8 cellular contexts compared by ENCODE assay signal in genomic region chr6:36616888-36617521, GRCh38. TPM values are rescaled to one million over a fixed set of nuclear protein-coding genes. Genes with fewer than 3 reads are reported as not detected.
DNase-seq lines count a peak whose midpoint lies in the region; ATAC-seq, FAIRE-seq and TF ChIP-seq lines count a peak whose summit lies in the region.

No MANE protein-coding gene starts in this region.

- peaks cover 7 to 19% (median 11%) of the 10 kb centered on the region in 3 donors for H3K4me1 ChIP-seq in pancreas

- H3K4me3 ChIP-seq in GM12865 (ENCODE audit: low read depth, low read length) (no peak overlapping the region), pancreas (no peak overlapping the region)

- H3K27ac Mint-ChIP-seq in progenitor cell of endocrine pancreas, result no peak overlapping the region
- no peak overlapping the region for H3K27ac Mint-ChIP-seq in activated T-helper 1 cell treated with anti-CD3 and anti-CD28 coated beads, Interleukin-12 subunit alpha, Interleukin-12 subunit beta, Interleukin-2, Interleukin-4 antibody, amounts not matched to agents 30 ng/mL and 10 ng/mL and 1 ng/mL, durations not matched to agents 14 hours and 24 hours and 36 hours

- H3K27ac ChIP-seq in pancreas, result peak overlapping the region in 2 of 4 donors; percentile 42 to 53

- intact Hi-C loops in pancreas (cut with DNase I), result loop anchor here in 1 of 3 donors (5.0 kb wide), 1 partner anchor 105 kb away; no protein-coding TSS in a partner anchor
- intact Hi-C loops in activated T-helper 1 cell treated with anti-CD3 and anti-CD28 coated beads, Interleukin-12 subunit alpha, Interleukin-12 subunit beta, Interleukin-2, Interleukin-4 antibody, amounts not matched to agents 30 ng/mL and 10 ng/mL and 1 ng/mL, durations not matched to agents 14 hours and 24 hours and 36 hours (cut with micrococcal nuclease), result loop anchor here (5.0 kb wide), 1 partner anchor 235 kb away; no protein-coding TSS in a partner anchor

- no peaks in the 10 kb centered on the region for H3K27me3 ChIP-seq in pancreas

- CTCF ChIA-PET in GM10248 (lab: Yijun Ruan, JAX), result interaction anchor here (2.4 to 3.4 kb wide), 9 partner anchors 10 to 147 kb away, joined by 6 to 86 read pairs (median 11); no protein-coding TSS in a partner anchor

- ATAC-seq in pancreas (peak; percentile 85 to 94 (median 92)), GM21390 (IDR thresholded peaks at IDR 0.05; ENCODE audit: unreplicated experiment) (no peak)

- peak; percentile 40 for DNase-seq in GM12865 (ENCODE audit: low read depth)
- peak; percentile 64 to 94 for DNase-seq in NCI-H446 (lab: John Stamatoyannopoulos, UW)
- DNase-seq in dermis blood vessel endothelial cell, result peak; percentile 46
- DNase-seq in pancreas, result peak; percentile 85 to 95 (median 90)
- no peak for DNase-seq in progenitor cell of endocrine pancreas (ENCODE audit: low spot score, unreplicated experiment)
- DNase-seq in activated T-helper 1 cell treated with anti-CD3 and anti-CD28 coated beads, Interleukin-12 subunit alpha, Interleukin-12 subunit beta, Interleukin-2, Interleukin-4 antibody, amounts not matched to agents 30 ng/mL and 10 ng/mL and 1 ng/mL, durations not matched to agents 14 hours and 24 hours and 36 hours (ENCODE audit: low spot score), result no peak
- DNase-seq in GM10248 (ENCODE audit: extremely low spot score), result no peak

- H3K9me3 Mint-ChIP-seq in progenitor cell of endocrine pancreas (ENCODE audit: low read depth), result no peaks in the 10 kb centered on the region
- H3K9me3 Mint-ChIP-seq in activated T-helper 1 cell treated with anti-CD3 and anti-CD28 coated beads, Interleukin-12 subunit alpha, Interleukin-12 subunit beta, Interleukin-2, Interleukin-4 antibody, amounts not matched to agents 30 ng/mL and 10 ng/mL and 1 ng/mL, durations not matched to agents 14 hours and 24 hours and 36 hours, result no peaks in the 10 kb centered on the region

- WGBS in pancreas, 2 donors, result 12 to 15% methylated on average over 5 of the region's 5 CpGs

- TF ChIP-seq CTCF in GM12865 (IDR thresholded peaks at IDR 0.05; ENCODE audit: insufficient read depth, low read depth, low read length, missing control alignments) (no peak), pancreas (IDR thresholded peaks at IDR 0.05) (no peak), progenitor cell of endocrine pancreas (IDR thresholded peaks at IDR 0.05; ENCODE audit: unreplicated experiment) (no peak), GM10248 (IDR thresholded peaks at IDR 0.05; ENCODE audit: control extremely low read depth, extremely low read depth, low read depth, missing control alignments) (no peak)

- H3K36me3 Mint-ChIP-seq in progenitor cell of endocrine pancreas (ENCODE audit: insufficient read depth), result peaks cover 10% of the 10 kb centered on the region
- H3K36me3 Mint-ChIP-seq in activated T-helper 1 cell treated with anti-CD3 and anti-CD28 coated beads, Interleukin-12 subunit alpha, Interleukin-12 subunit beta, Interleukin-2, Interleukin-4 antibody, amounts not matched to agents 30 ng/mL and 10 ng/mL and 1 ng/mL, durations not matched to agents 14 hours and 24 hours and 36 hours (ENCODE audit: low read depth), result peaks cover 10% of the 10 kb centered on the region

- H3K9me3 ChIP-seq in pancreas, result no peaks in the 10 kb centered on the region

- H3K4me1 Mint-ChIP-seq in progenitor cell of endocrine pancreas (ENCODE audit: low read depth), result no peaks in the 10 kb centered on the region
- peaks cover 6% of the 10 kb centered on the region for H3K4me1 Mint-ChIP-seq in activated T-helper 1 cell treated with anti-CD3 and anti-CD28 coated beads, Interleukin-12 subunit alpha, Interleukin-12 subunit beta, Interleukin-2, Interleukin-4 antibody, amounts not matched to agents 30 ng/mL and 10 ng/mL and 1 ng/mL, durations not matched to agents 14 hours and 24 hours and 36 hours (ENCODE audit: low read depth)

- H3K36me3 ChIP-seq in pancreas, result peaks cover 0 to 6% (median 3%) of the 10 kb centered on the region in 3 donors

- H3K27me3 Mint-ChIP-seq in progenitor cell of endocrine pancreas, result no peaks in the 10 kb centered on the region
- H3K27me3 Mint-ChIP-seq in activated T-helper 1 cell treated with anti-CD3 and anti-CD28 coated beads, Interleukin-12 subunit alpha, Interleukin-12 subunit beta, Interleukin-2, Interleukin-4 antibody, amounts not matched to agents 30 ng/mL and 10 ng/mL and 1 ng/mL, durations not matched to agents 14 hours and 24 hours and 36 hours (ENCODE audit: insufficient read depth), result no peaks in the 10 kb centered on the region

- no peak for FAIRE-seq in pancreas (lab: Jason Lieb, UNC)

- POLR2A ChIA-PET in GM10248 (lab: Yijun Ruan, JAX), result no interaction called here

- no peak overlapping the region for H3K4me3 Mint-ChIP-seq in progenitor cell of endocrine pancreas (ENCODE audit: low read depth)
- H3K4me3 Mint-ChIP-seq in activated T-helper 1 cell treated with anti-CD3 and anti-CD28 coated beads, Interleukin-12 subunit alpha, Interleukin-12 subunit beta, Interleukin-2, Interleukin-4 antibody, amounts not matched to agents 30 ng/mL and 10 ng/mL and 1 ng/mL, durations not matched to agents 14 hours and 24 hours and 36 hours, result no peak overlapping the region

RNA-seq across cellular contexts. Expression of gene SRSF3, which starts 22.8 kb away (rescaled TPM):
- total RNA-seq in dermis blood vessel endothelial cell (224 and 544 TPM in 2 replicates), pancreas (100 to 1,000 TPM in 4 of 6 donors, 10 to 100 TPM in 2; 60.5 to 122 (median 105) TPM), progenitor cell of endocrine pancreas (427 and 442 TPM in 2 replicates)
- 100 to 1,000 TPM in 1 of 2 donors, 10 to 100 TPM in 1; 72.8 to 114 TPM for polyA plus RNA-seq in pancreas
- total RNA-seq in activated T-helper 1 cell treated with anti-CD3 and anti-CD28 coated beads, Interleukin-12 subunit alpha, Interleukin-12 subunit beta, Interleukin-2, Interleukin-4 antibody, amounts not matched to agents 30 ng/mL and 10 ng/mL and 1 ng/mL, durations not matched to agents 14 hours and 24 hours and 36 hours, result 525 and 546 TPM in 2 replicates

Comparison
In these comparisons a context has a peak if more than half of its experiments do, and no peak if none do; other contexts are left out.
1. DNase-seq: peak in GM12865 (single experiment), NCI-H446 (2 of 2), dermis blood vessel endothelial cell (single experiment) and pancreas (6 of 6); none in progenitor cell of endocrine pancreas (single experiment), activated T-helper 1 cell treated with anti-CD3 and anti-CD28 coated beads, Interleukin-12 subunit alpha, Interleukin-12 subunit beta, Interleukin-2, Interleukin-4 antibody, amounts not matched to agents 30 ng/mL and 10 ng/mL and 1 ng/mL, durations not matched to agents 14 hours and 24 hours and 36 hours (single experiment) and GM10248 (single experiment).